33 cellular contexts compared by ENCODE assay signal in the genomic region with DNA sequence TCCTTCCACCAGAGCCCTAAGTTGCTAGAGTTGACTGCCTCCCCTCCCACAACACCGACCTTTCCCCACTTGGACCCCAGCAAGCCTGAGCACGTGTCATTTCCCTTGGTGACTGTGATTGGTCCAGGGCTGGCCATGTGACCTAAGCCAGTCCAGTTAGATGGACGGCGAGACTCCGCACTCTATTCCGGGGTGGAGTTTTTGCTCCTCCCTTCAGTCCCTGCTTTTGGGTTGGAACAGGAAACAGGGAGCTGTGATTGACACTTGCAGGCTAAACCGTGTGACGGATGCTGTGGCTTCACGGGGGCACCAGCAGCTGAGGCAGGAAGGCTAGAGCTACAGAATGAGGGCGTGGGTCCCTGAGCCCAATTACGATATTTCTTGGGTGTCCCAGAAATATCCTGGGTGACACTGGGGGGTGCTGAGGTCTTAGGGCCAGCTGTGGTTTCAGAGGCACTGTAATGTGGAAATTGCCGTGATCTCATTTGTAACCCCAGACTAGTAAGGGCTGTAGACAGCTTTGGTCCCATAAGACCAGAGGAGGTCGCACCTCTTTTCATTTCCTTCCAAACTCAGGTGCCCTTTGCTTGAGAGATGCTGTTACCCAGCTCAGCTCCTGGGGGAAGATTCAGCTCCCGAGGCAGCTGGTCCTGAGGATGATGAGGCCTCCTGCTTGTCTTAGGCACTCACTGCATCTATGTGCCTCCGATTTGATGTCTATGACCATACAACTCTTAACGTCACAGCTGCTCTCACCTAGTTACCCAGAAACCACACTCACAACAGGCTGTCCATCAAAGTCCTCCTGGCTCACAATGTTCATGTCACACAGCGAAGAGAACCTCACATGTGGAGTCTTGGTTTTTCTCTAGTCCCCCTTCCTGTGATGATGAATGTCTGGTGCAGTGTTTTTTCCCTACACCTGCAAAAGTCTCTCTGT.
DNase-seq lines count a peak whose midpoint lies in the region; ATAC-seq, FAIRE-seq and TF ChIP-seq lines count a peak whose summit lies in the region.
"Had no signal": no experiment of that assay in that cellular context is flagged by ENCODE, and none has a peak within 500 bp of the region (broad histone marks: within the 10 kb centered on the region; RNA-seq: fewer than 3 reads in every experiment).

No MANE protein-coding gene starts in this region.

- no TSS peak for BruUV-seq in GM12878 (replicated peaks; lab: Mats Ljungman, UMichigan)

- CTCF ChIA-PET in GM12878 (lab: Yijun Ruan, JAX), result no interaction called here

- RAD21 ChIA-PET in GM12878 (lab: Charles Lee; ENCODE audit: unreplicated experiment), result interaction anchor here (0.5 kb wide), 1 partner anchor 356 kb away, joined by 3 read pairs; no protein-coding TSS in a partner anchor

- no peak overlapping the region for H3K9ac ChIP-seq in GM12878 (ENCODE audit: control insufficient read depth, insufficient read depth, low read length)

- TF ChIP-seq EP300 in GM12878 (IDR thresholded peaks at IDR 0.05; ENCODE audit: borderline replicate concordance in 1 of 2, control insufficient read depth in 1 of 2, low read depth in 2 of 2, low read length in 2 of 2) (no peak), sigmoid colon (IDR thresholded peaks at IDR 0.05) (no peak)

- peak; percentile 9 for DNase-seq in ELF-1 (ENCODE audit: low read depth, low spot score)
- DNase-seq in Jurkat, Clone E6-1 (ENCODE audit: low read depth, low spot score), result peak; percentile 16
- no peak for DNase-seq in GM12878 (ENCODE audit: low read depth, low spot score)
- DNase-seq in sigmoid colon, result peak; percentile 38
- no peak for DNase-seq in NCI-H226
- no peak for DNase-seq in activated CD4-positive, alpha-beta T cell treated with anti-CD3 and anti-CD28 coated beads for 1 hour
- DNase-seq: activated B cell treated with CpG ODN at 0.5 μM for 24 hours; colonic mucosa; effector memory CD4-positive, alpha-beta T cell; foreskin fibroblast; GOT3; head of caudate nucleus; Kasumi-1; mucosa of descending colon; NCI-H1092; NCI-H1694 treated with DMSO at 0.1 percent for 48 hours; NCI-H2171 treated with DMSO at 0.1 percent for 48 hours; NCI-H524; nephron progenitor cell; ovary; SHP77 treated with DMSO at 0.1 percent for 48 hours; small intestine; stimulated activated CD4-positive, alpha-beta T cell treated with anti-CD3 and anti-CD28 coated beads, Interleukin-1b, Interleukin-23, amount 100 ng/mL, for 48 hours; substantia nigra had no signal

- no peak overlapping the region for H3K4me3 ChIP-seq in Jurkat, Clone E6-1 (ENCODE audit: low read length)
- H3K4me3 ChIP-seq in GM12878, result no peak overlapping the region
- H3K4me3 ChIP-seq in sigmoid colon, result no peak overlapping the region
- H3K4me3 ChIP-seq: colonic mucosa, lung, mucosa of descending colon, ovary, vagina had no signal

- no peak overlapping the region for H3K4me2 ChIP-seq in GM12878 (ENCODE audit: control insufficient read depth, insufficient read depth)

- TF ChIP-seq RAD21 in GM12878 (IDR thresholded peaks at IDR 0.05; ENCODE audit: insufficient read depth, low read depth, low read length), result no peak

- TF ChIP-seq CTCF in GM12878 (IDR thresholded peaks at IDR 0.05 in 2 of 3, conservative IDR thresholded peaks at IDR 0.05 in 1 of 3; ENCODE audit: control insufficient read depth in 2 of 3, extremely low read depth in 1 of 3, insufficient read depth in 1 of 3, low read depth in 3 of 3, low read length in 3 of 3), result no peak
- TF ChIP-seq CTCF in sigmoid colon (IDR thresholded peaks at IDR 0.05), result no peak

- POLR2A ChIA-PET in GM12878 (lab: Charles Lee), result no interaction called here

- H3K79me2 ChIP-seq in GM12878 (ENCODE audit: control insufficient read depth, insufficient read depth, low read length), result no peaks in the 10 kb centered on the region

- H3K9me3 ChIP-seq in GM12878 (replicated peaks; ENCODE audit: control insufficient read depth, insufficient read depth, low read length) (no peaks in the 10 kb centered on the region), sigmoid colon (no peaks in the 10 kb centered on the region)
- H3K9me3 ChIP-seq: colonic mucosa, mucosa of descending colon, ovary, vagina had no signal

- ATAC-seq in GM12878 (no peak), HG03139 (IDR thresholded peaks at IDR 0.05; ENCODE audit: unreplicated experiment) (no peak), GM18868 (IDR thresholded peaks at IDR 0.05; ENCODE audit: unreplicated experiment) (no peak)
- ATAC-seq: activated naive CD4-positive, alpha-beta T cell treated with anti-CD3 and anti-CD28 coated beads, Interleukin-2, amount 50 U/mL, for 72 hours; esophagus mucosa; mucosa of descending colon had no signal

- no peak for FAIRE-seq in GM12878 (lab: Jason Lieb, UNC)
- FAIRE-seq: D721Med, GM12892, small intestine had no signal

- in situ Hi-C loops in GM12878 (cut with MboI), result no loop called here

- intact Hi-C loops in GM12878 (cut with micrococcal nuclease; ENCODE audit: unreplicated experiment) (no loop called here), sigmoid colon (cut with DNase I) (no loop called here)

- H3K36me3 ChIP-seq in GM12878 (ENCODE audit: control insufficient read depth in 2 of 2, insufficient read depth in 2 of 2, low read length in 1 of 2) (no peaks in the 10 kb centered on the region), sigmoid colon (no peaks in the 10 kb centered on the region)
- H3K36me3 ChIP-seq: colonic mucosa, ovary, vagina had no signal

- no peak overlapping the region for H2AFZ ChIP-seq in GM12878 (ENCODE audit: control insufficient read depth, low read depth, low read length)

- TF ChIP-seq POLR2A in GM12878 (IDR thresholded peaks at IDR 0.05; ENCODE audit: low read depth, low read length) (no peak), sigmoid colon (IDR thresholded peaks at IDR 0.05) (no peak)

- SMC1A ChIA-PET in GM12878 (lab: Charles Lee; ENCODE audit: uncharacterized antibody, unreplicated experiment), result no interaction called here

- 45% methylated on average over 17 of the region's 17 CpGs for WGBS in GM12878 (ENCODE audit: insufficient coverage, insufficient replicate concordance, low lambda C conversion rate, missing lambda C conversion rate)
- WGBS in sigmoid colon, 2 donors, result 71 to 77% methylated on average over 17 of the region's 17 CpGs

- H4K20me1 ChIP-seq in GM12878 (ENCODE audit: control insufficient read depth, insufficient read depth), result no peaks in the 10 kb centered on the region

- no peak overlapping the region for H3K27ac ChIP-seq in GM12878 (ENCODE audit: control insufficient read depth, insufficient read depth)
- H3K27ac ChIP-seq in sigmoid colon, result no peak overlapping the region
- H3K27ac ChIP-seq: C4-2B, colonic mucosa, ovary, vagina had no signal

- H3K27me3 ChIP-seq in GM12878 (replicated peaks in 1 of 2; ENCODE audit: control insufficient read depth in 2 of 2, insufficient read depth in 2 of 2, low read length in 1 of 2) (no peaks in the 10 kb centered on the region), sigmoid colon (peaks cover 0 to 9% (median 0%) of the 10 kb centered on the region in 3 donors)
- H3K27me3 ChIP-seq: colonic mucosa, ovary, vagina had no signal

- H3K4me1 ChIP-seq in GM12878 (ENCODE audit: control insufficient read depth, insufficient read depth, low read length) (no peaks in the 10 kb centered on the region), sigmoid colon (no peaks in the 10 kb centered on the region)
- H3K4me1 ChIP-seq: colonic mucosa, vagina had no signal

TF ChIP-seq in GM12878, 131 proteins besides CTCF, POLR2A, EP300 and RAD21:
- TF ChIP-seq, protein P1, sequence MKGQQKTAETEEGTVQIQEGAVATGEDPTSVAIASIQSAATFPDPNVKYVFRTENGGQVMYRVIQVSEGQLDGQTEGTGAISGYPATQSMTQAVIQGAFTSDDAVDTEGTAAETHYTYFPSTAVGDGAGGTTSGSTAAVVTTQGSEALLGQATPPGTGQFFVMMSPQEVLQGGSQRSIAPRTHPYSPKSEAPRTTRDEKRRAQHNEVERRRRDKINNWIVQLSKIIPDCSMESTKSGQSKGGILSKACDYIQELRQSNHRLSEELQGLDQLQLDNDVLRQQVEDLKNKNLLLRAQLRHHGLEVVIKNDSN (IDR thresholded peaks at IDR 0.05; ENCODE audit: borderline replicate concordance, extremely low read length, insufficient read depth, low read depth, low read length), result peak; percentile 9
- TF ChIP-seq, protein P2, sequence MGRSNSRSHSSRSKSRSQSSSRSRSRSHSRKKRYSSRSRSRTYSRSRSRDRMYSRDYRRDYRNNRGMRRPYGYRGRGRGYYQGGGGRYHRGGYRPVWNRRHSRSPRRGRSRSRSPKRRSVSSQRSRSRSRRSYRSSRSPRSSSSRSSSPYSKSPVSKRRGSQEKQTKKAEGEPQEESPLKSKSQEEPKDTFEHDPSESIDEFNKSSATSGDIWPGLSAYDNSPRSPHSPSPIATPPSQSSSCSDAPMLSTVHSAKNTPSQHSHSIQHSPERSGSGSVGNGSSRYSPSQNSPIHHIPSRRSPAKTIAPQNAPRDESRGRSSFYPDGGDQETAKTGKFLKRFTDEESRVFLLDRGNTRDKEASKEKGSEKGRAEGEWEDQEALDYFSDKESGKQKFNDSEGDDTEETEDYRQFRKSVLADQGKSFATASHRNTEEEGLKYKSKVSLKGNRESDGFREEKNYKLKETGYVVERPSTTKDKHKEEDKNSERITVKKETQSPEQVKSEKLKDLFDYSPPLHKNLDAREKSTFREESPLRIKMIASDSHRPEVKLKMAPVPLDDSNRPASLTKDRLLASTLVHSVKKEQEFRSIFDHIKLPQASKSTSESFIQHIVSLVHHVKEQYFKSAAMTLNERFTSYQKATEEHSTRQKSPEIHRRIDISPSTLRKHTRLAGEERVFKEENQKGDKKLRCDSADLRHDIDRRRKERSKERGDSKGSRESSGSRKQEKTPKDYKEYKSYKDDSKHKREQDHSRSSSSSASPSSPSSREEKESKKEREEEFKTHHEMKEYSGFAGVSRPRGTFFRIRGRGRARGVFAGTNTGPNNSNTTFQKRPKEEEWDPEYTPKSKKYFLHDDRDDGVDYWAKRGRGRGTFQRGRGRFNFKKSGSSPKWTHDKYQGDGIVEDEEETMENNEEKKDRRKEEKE (IDR thresholded peaks at IDR 0.05), result no peak
TF ChIP-seq in GM12878: peak in this region for 1.

Comparison
In these comparisons a context has a peak if more than half of its experiments do, and no peak if none do; other contexts are left out.
1. DNase-seq: peak in ELF-1 (single experiment), Jurkat, Clone E6-1 (single experiment) and sigmoid colon (single experiment); none in GM12878 (single experiment), NCI-H226 (single experiment) and activated CD4-positive, alpha-beta T cell treated with anti-CD3 and anti-CD28 coated beads for 1 hour (single experiment).